8 cellular contexts compared by ENCODE assay signal in the genomic region with DNA sequence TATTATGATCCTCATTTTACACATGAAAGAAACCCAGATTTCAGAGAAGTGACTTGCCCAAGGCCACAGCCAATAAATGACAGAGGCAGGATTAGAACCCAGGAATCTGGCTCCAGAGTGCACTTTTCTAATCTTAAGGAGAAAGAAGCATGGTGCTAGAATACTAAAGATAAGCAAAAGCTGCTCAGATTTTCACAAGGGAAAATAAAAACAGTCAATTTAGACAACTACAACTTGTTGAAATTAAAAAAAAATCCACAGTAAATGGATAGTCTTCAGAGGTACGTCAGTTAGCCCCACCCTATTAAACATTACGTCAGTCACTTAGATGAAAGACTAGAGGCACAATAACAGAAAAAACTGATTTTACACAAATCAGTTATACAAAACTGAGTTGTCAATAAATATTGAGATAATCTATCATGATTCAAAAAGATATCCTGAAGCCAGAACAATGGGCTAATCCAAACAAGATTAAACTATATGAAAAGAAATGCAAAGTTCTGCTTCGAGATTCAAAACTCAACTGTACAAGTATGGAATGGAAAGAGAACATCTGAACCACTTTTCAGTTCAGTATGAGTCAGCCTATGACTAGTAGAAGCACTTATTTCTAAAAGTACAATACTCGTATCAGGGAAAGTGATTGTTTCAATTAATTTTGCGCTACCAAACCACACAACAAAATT. TPM values are rescaled to one million over a fixed set of nuclear protein-coding genes. Genes with fewer than 3 reads are reported as not detected.
A peak's percentile ranks its signal among the peaks of the same experiment; 100 is the strongest.
DNase-seq lines count a peak whose midpoint lies in the region; ATAC-seq and TF ChIP-seq lines count a peak whose summit lies in the region.

No MANE protein-coding gene starts in this region.

- H3K36me3 ChIP-seq in hepatocyte (replicated peaks; ENCODE audit: insufficient read depth, low read depth) = no peaks in the 10 kb centered on the region
- H3K36me3 ChIP-seq in upper lobe of left lung = peaks cover 0 to 5% (median 0%) of the 10 kb centered on the region in 4 donors

- H3K4me1 Mint-ChIP-seq in activated CD4-positive, alpha-beta T cell treated with anti-CD3 and anti-CD28 coated beads for 36 hours = peaks cover 89% of the 10 kb centered on the region
- peaks cover 62% of the 10 kb centered on the region for H3K4me1 Mint-ChIP-seq in activated CD8-positive, alpha-beta T cell treated with anti-CD3 and anti-CD28 coated beads, Interleukin-2, amount 10 ng/mL, durations not matched to agents 7 days and 5 days (ENCODE audit: low read depth)

- 65% methylated on average over 5 of the region's 5 CpGs for WGBS in hepatocyte (ENCODE audit: low lambda C conversion rate, missing lambda C conversion rate)
- WGBS in upper lobe of left lung, 2 donors = 23 to 33% methylated on average over 5 of the region's 5 CpGs

- TF ChIP-seq CTCF in hepatocyte (IDR thresholded peaks at IDR 0.05; ENCODE audit: poor library complexity) (no peak), upper lobe of left lung (IDR thresholded peaks at IDR 0.05) (no peak)

- H3K27me3 ChIP-seq in hepatocyte (no peaks in the 10 kb centered on the region), upper lobe of left lung (no peaks in the 10 kb centered on the region)

- H3K9me3 ChIP-seq in hepatocyte (ENCODE audit: low read depth) (no peaks in the 10 kb centered on the region), upper lobe of left lung (no peaks in the 10 kb centered on the region)

- peak overlapping the region; percentile 47 for H3K4me3 Mint-ChIP-seq in activated CD4-positive, alpha-beta T cell treated with anti-CD3 and anti-CD28 coated beads for 36 hours
- peak overlapping the region; percentile 28 for H3K4me3 Mint-ChIP-seq in activated CD8-positive, alpha-beta T cell treated with anti-CD3 and anti-CD28 coated beads, Interleukin-2, amount 10 ng/mL, durations not matched to agents 7 days and 5 days

- H3K36me3 Mint-ChIP-seq in activated CD4-positive, alpha-beta T cell treated with anti-CD3 and anti-CD28 coated beads for 36 hours (ENCODE audit: low read depth) = peaks cover 8% of the 10 kb centered on the region
- peaks cover 16% of the 10 kb centered on the region for H3K36me3 Mint-ChIP-seq in activated CD8-positive, alpha-beta T cell treated with anti-CD3 and anti-CD28 coated beads, Interleukin-2, amount 10 ng/mL, durations not matched to agents 7 days and 5 days (ENCODE audit: low read depth)

- no peak for DNase-seq in activated CD4-positive, alpha-beta T cell treated with anti-CD3 and anti-CD28 coated beads for 36 hours
- DNase-seq in activated CD4-positive, alpha-beta T cell treated with anti-CD3 and anti-CD28 coated beads for 1 hour = no peak
- DNase-seq in activated CD8-positive, alpha-beta T cell treated with anti-CD3 and anti-CD28 coated beads, Interleukin-2, amount 10 ng/mL, durations not matched to agents 7 days and 5 days = no peak
- DNase-seq in hepatocyte (ENCODE audit: low spot score) (no peak), upper lobe of left lung (no peak), NK-92 (lab: John Stamatoyannopoulos, UW; ENCODE audit: unreplicated experiment) (no peak)

- TF ChIP-seq POLR2A in upper lobe of left lung (IDR thresholded peaks at IDR 0.05) = no peak

- POLR2A ChIA-PET in activated CD4-positive, alpha-beta T cell treated with anti-CD3 and anti-CD28 coated beads for 36 hours (lab: Charles Lee) = interaction anchor here (0.9 to 1.4 kb wide), 2 partner anchors 9 to 10 kb away, joined by 3 to 6 read pairs; a partner anchor contains a TSS
- POLR2A ChIA-PET in activated CD8-positive, alpha-beta T cell treated with anti-CD3 and anti-CD28 coated beads, Interleukin-2, amount 10 ng/mL, durations not matched to agents 7 days and 5 days (lab: Charles Lee) = interaction anchor here (1.4 to 3.7 kb wide), 2 partner anchors 8 to 10 kb away, joined by 4 to 24 read pairs; a partner anchor contains a TSS

- H3K4me2 ChIP-seq in hepatocyte = peak overlapping the region; percentile 32

- H2AFZ ChIP-seq in hepatocyte = no peak overlapping the region

- peak overlapping the region; percentile 65 for H3K27ac ChIP-seq in hepatocyte
- H3K27ac ChIP-seq in upper lobe of left lung = peak overlapping the region; percentile 69 to 95 (median 76)

- H3K27me3 Mint-ChIP-seq in activated CD4-positive, alpha-beta T cell treated with anti-CD3 and anti-CD28 coated beads for 36 hours = no peaks in the 10 kb centered on the region
- no peaks in the 10 kb centered on the region for H3K27me3 Mint-ChIP-seq in activated CD8-positive, alpha-beta T cell treated with anti-CD3 and anti-CD28 coated beads, Interleukin-2, amount 10 ng/mL, durations not matched to agents 7 days and 5 days (ENCODE audit: low read depth)

- peak; percentile 64 for ATAC-seq in activated CD4-positive, alpha-beta T cell treated with anti-CD3 and anti-CD28 coated beads for 36 hours
- peak; percentile 65 for ATAC-seq in HG03095 (IDR thresholded peaks at IDR 0.05; ENCODE audit: unreplicated experiment)
- ATAC-seq in activated CD8-positive, alpha-beta T cell treated with anti-CD3 and anti-CD28 coated beads, Interleukin-2, amount 10 ng/mL, durations not matched to agents 7 days and 5 days = peak; percentile 62
- ATAC-seq in upper lobe of left lung (ENCODE audit: low FRiP score in 2 of 2) = peak in 1 of 2 donors; percentile 82
- no peak for ATAC-seq in HG03097 (IDR thresholded peaks at IDR 0.05; ENCODE audit: low FRiP score, unreplicated experiment)

- peaks cover 63% of the 10 kb centered on the region for H4K20me1 ChIP-seq in hepatocyte (ENCODE audit: insufficient read depth, poor library complexity, severe bottlenecking)

- peak overlapping the region; percentile 82 for H3K27ac Mint-ChIP-seq in activated CD4-positive, alpha-beta T cell treated with anti-CD3 and anti-CD28 coated beads for 36 hours
- peak overlapping the region; percentile 48 for H3K27ac Mint-ChIP-seq in activated CD8-positive, alpha-beta T cell treated with anti-CD3 and anti-CD28 coated beads, Interleukin-2, amount 10 ng/mL, durations not matched to agents 7 days and 5 days

- H3K79me2 ChIP-seq in hepatocyte = peaks cover 98% of the 10 kb centered on the region

- H3K4me3 ChIP-seq in hepatocyte = no peak overlapping the region
- no peak overlapping the region for H3K4me3 ChIP-seq in upper lobe of left lung

- H3K4me1 ChIP-seq in hepatocyte (ENCODE audit: insufficient read depth) = peaks cover 40% of the 10 kb centered on the region
- peaks cover 66 to 88% (median 78%) of the 10 kb centered on the region in 4 donors for H3K4me1 ChIP-seq in upper lobe of left lung

- CTCF ChIA-PET in activated CD4-positive, alpha-beta T cell treated with anti-CD3 and anti-CD28 coated beads for 36 hours (lab: Charles Lee) = interaction anchor here (0.5 to 1.8 kb wide), 4 partner anchors 10 to 359 kb away, joined by 3 to 8 read pairs (median 3); no protein-coding TSS in a partner anchor
- CTCF ChIA-PET in activated CD8-positive, alpha-beta T cell treated with anti-CD3 and anti-CD28 coated beads, Interleukin-2, amount 10 ng/mL, durations not matched to agents 7 days and 5 days (lab: Charles Lee) = interaction anchor here (2.9 to 3.0 kb wide), 2 partner anchors 8 to 10 kb away, joined by 9 to 21 read pairs; a partner anchor contains a TSS

- H3K9me3 Mint-ChIP-seq in activated CD4-positive, alpha-beta T cell treated with anti-CD3 and anti-CD28 coated beads for 36 hours (ENCODE audit: low read depth) = no peaks in the 10 kb centered on the region
- no peaks in the 10 kb centered on the region for H3K9me3 Mint-ChIP-seq in activated CD8-positive, alpha-beta T cell treated with anti-CD3 and anti-CD28 coated beads, Interleukin-2, amount 10 ng/mL, durations not matched to agents 7 days and 5 days (ENCODE audit: insufficient read depth)

- H3K9me2 ChIP-seq in hepatocyte (replicated peaks; ENCODE audit: insufficient read depth) = no peaks in the 10 kb centered on the region

- TF ChIP-seq EP300 in upper lobe of left lung (IDR thresholded peaks at IDR 0.05) = no peak

- intact Hi-C loops in activated CD4-positive, alpha-beta T cell treated with anti-CD3 and anti-CD28 coated beads for 36 hours (cut with DNase I, micrococcal nuclease) = loop anchor here (1.0 to 10.0 kb wide), 8 partner anchors 8 to 1828 kb away; a partner anchor contains a TSS

RNA-seq across cellular contexts. Expression of a gene that starts 9.3 kb away (rescaled TPM):
- 10 to 100 TPM; 24.0 to 24.5 TPM for total RNA-seq in activated CD4-positive, alpha-beta T cell treated with anti-CD3 and anti-CD28 coated beads for 36 hours
- 10 to 100 TPM; 27.4 to 30.2 TPM for total RNA-seq in activated CD8-positive, alpha-beta T cell treated with anti-CD3 and anti-CD28 coated beads, Interleukin-2, amount 10 ng/mL, durations not matched to agents 7 days and 5 days
- total RNA-seq in hepatocyte (101 and 122 TPM in 2 replicates), upper lobe of left lung (100 to 1,000 TPM in 3 of 6 donors, 10 to 100 TPM in 3; 54.5 to 203 (median 88.7) TPM)
- polyA plus RNA-seq in hepatocyte = 54.9 and 63.5 TPM in 2 replicates

RNA-seq across cellular contexts. Expression of a gene that starts 56.6 kb away (rescaled TPM):
- not detected for total RNA-seq in activated CD4-positive, alpha-beta T cell treated with anti-CD3 and anti-CD28 coated beads for 36 hours
- total RNA-seq in activated CD8-positive, alpha-beta T cell treated with anti-CD3 and anti-CD28 coated beads, Interleukin-2, amount 10 ng/mL, durations not matched to agents 7 days and 5 days = not detected
- total RNA-seq in hepatocyte = 4.4 and 5.0 TPM in 2 replicates
- 2.0 and 2.6 TPM in 2 replicates for polyA plus RNA-seq in hepatocyte
- total RNA-seq in upper lobe of left lung = under 1 TPM in 3 of 6 donors, not detected in 3; 0.06 to 0.13 (median 0.10) TPM
